In genomic region chr12:52207895-52208294, GRCh38 we compare ENCODE assay signal across 9 cellular contexts. TPM values are rescaled to one million over a fixed set of nuclear protein-coding genes. Genes with fewer than 3 reads are reported as not detected.
A peak's percentile ranks its signal among the peaks of the same experiment; 100 is the strongest.
DNase-seq lines count a peak whose midpoint lies in the region; ATAC-seq, FAIRE-seq and TF ChIP-seq lines count a peak whose summit lies in the region.
"Had no signal": no experiment of that assay in that cellular context is flagged by ENCODE, and none has a peak within 500 bp of the region (broad histone marks: within the 10 kb centered on the region; RNA-seq: fewer than 3 reads in every experiment).

No MANE protein-coding gene starts in this region.

- peaks cover 52% of the 10 kb centered on the region for H3K4me1 ChIP-seq in Panc1 (ENCODE audit: control insufficient read depth, insufficient read depth, low read length)

- in situ Hi-C loops in Panc1 (cut with HindIII; ENCODE audit: low pct_unique_long_range_greater_than_20kb, low sequenced_read_pairs): no loop called here

- peaks cover 10% of the 10 kb centered on the region for H3K27me3 Mint-ChIP-seq in glutamatergic neuron (ENCODE audit: unreplicated experiment)

- no peaks in the 10 kb centered on the region for H3K27me3 ChIP-seq in Panc1 (ENCODE audit: control insufficient read depth, insufficient read depth, low read length)
- H3K27me3 ChIP-seq: dorsolateral prefrontal cortex had no signal

- ATAC-seq in Panc1 (no peak), GM19023 (IDR thresholded peaks at IDR 0.05; ENCODE audit: unreplicated experiment) (no peak)
- ATAC-seq: GM12878 had no signal

- no TSS peak for BruUV-seq in Panc1 (replicated peaks; lab: Mats Ljungman, UMichigan)

- no peak overlapping the region for H3K27ac Mint-ChIP-seq in glutamatergic neuron (ENCODE audit: unreplicated experiment)

- no peak overlapping the region for H3K4me3 ChIP-seq in Panc1 (ENCODE audit: low read depth in 2 of 2, low read length in 2 of 2)
- H3K4me3 ChIP-seq: dorsolateral prefrontal cortex, GM12878 had no signal

- no peak for TF ChIP-seq POLR2A in GM12892 (IDR thresholded peaks at IDR 0.05; ENCODE audit: low read depth, low read length)

- no peak for FAIRE-seq in GM12892 (lab: Jason Lieb, UNC)
- FAIRE-seq: GM12878 had no signal

- H3K27ac ChIP-seq in Panc1 (ENCODE audit: low read length): peak overlapping the region; percentile 48

- no peaks in the 10 kb centered on the region for H3K36me3 Mint-ChIP-seq in glutamatergic neuron (ENCODE audit: unreplicated experiment)

- no peaks in the 10 kb centered on the region for H3K9me3 ChIP-seq in Panc1 (ENCODE audit: control insufficient read depth, insufficient read depth, low read depth, low read length)

- DNase-seq in M059J (ENCODE audit: low read depth) (peak; percentile 91), Panc1 (ENCODE audit: low read depth, low spot score) (no peak), glutamatergic neuron (peak; percentile 16), stromal cell of bone marrow (ENCODE audit: low read depth) (peak; percentile 76), T-helper 9 cell (no peak), GM12892 (ENCODE audit: insufficient read length) (no peak)

- no peaks in the 10 kb centered on the region for H3K36me3 ChIP-seq in Panc1 (ENCODE audit: control insufficient read depth, insufficient read depth, low read length)

- POLR2A ChIA-PET in Panc1 (lab: Charles Lee): no interaction called here

- no peaks in the 10 kb centered on the region for H3K9me3 Mint-ChIP-seq in glutamatergic neuron (ENCODE audit: unreplicated experiment)

- peaks cover 2% of the 10 kb centered on the region for H3K4me1 Mint-ChIP-seq in glutamatergic neuron (ENCODE audit: low read depth, unreplicated experiment)

- TF ChIP-seq CTCF in Panc1 (IDR thresholded peaks at IDR 0.05): no peak
- TF ChIP-seq CTCF in glutamatergic neuron (IDR thresholded peaks at IDR 0.05; ENCODE audit: partially characterized antibody, unreplicated experiment): no peak

- no peak overlapping the region for H3K4me3 Mint-ChIP-seq in glutamatergic neuron (ENCODE audit: unreplicated experiment)

- intact Hi-C loops in Panc1 (cut with micrococcal nuclease; ENCODE audit: unreplicated experiment): no loop called here

- CTCF ChIA-PET in Panc1 (lab: Charles Lee): interaction anchor here (0.6 to 2.0 kb wide), 5 partner anchors 16 to 71 kb away, joined by 3 to 4 read pairs (median 4); partner anchors contain the start of gene KRT80

RNA-seq across cellular contexts. Expression of gene KRT80, which starts 16.1 kb away (rescaled TPM):
- 36.6 and 52.7 TPM in 2 replicates for total RNA-seq in M059J (2014; rRNA removed; shearing (Covaris generic))
- total RNA-seq in Panc1 (2021; ENCODE audit: unreplicated experiment) (51.5 TPM), glutamatergic neuron (ENCODE audit: unreplicated experiment) (not detected)
- 30.3 TPM for polyA plus RNA-seq in Panc1 (2012; ENCODE audit: insufficient read length)
- not detected for polyA plus RNA-seq in GM12892 (2012; ENCODE audit: missing spikeins)
- total RNA-seq: GM12878 had no signal

RNA-seq across cellular contexts. Expression of gene KRT7, which starts 25.1 kb away (rescaled TPM):
- total RNA-seq in M059J (2014; rRNA removed; shearing (Covaris generic)): 3.0 and 8.4 TPM in 2 replicates
- 16.8 TPM for total RNA-seq in Panc1 (2021; ENCODE audit: unreplicated experiment)
- 19.1 TPM for polyA plus RNA-seq in Panc1 (2012; ENCODE audit: insufficient read length)
- total RNA-seq in glutamatergic neuron (ENCODE audit: unreplicated experiment): not detected
- polyA plus RNA-seq in GM12892 (2012; ENCODE audit: missing spikeins): 10.7 TPM

Comparison
In these comparisons a context has a peak if more than half of its experiments do, and no peak if none do; other contexts are left out.
1. DNase-seq: peak in M059J (single experiment), glutamatergic neuron (single experiment) and stromal cell of bone marrow (single experiment); none in Panc1 (single experiment), T-helper 9 cell (single experiment) and GM12892 (single experiment).
2. RNA of gene KRT80, which starts 16.1 kb away (total RNA-seq): 36.6 to 52.7 TPM in M059J and 51.5 TPM in Panc1 (single experiment); not detected in glutamatergic neuron (single experiment); every median in the first group is over 10 times any median in the second.